In genomic region chr3:117885046-117885445, GRCh38 we compare ENCODE assay signal across 12 cellular contexts.
DNase-seq lines count a peak whose midpoint lies in the region; ATAC-seq and TF ChIP-seq lines count a peak whose summit lies in the region.
"Had no signal": no experiment of that assay in that cellular context is flagged by ENCODE, and none has a peak within 500 bp of the region (broad histone marks: within the 10 kb centered on the region; RNA-seq: fewer than 3 reads in every experiment).

No MANE protein-coding gene starts in this region.

- no peaks in the 10 kb centered on the region for H3K79me2 ChIP-seq in osteoblast (ENCODE audit: insufficient read depth, low read length)

- H4K20me1 ChIP-seq in osteoblast (ENCODE audit: insufficient read depth, low read length): no peaks in the 10 kb centered on the region

- H3K27ac ChIP-seq in osteoblast (ENCODE audit: low read depth, low read length): no peak overlapping the region
- H3K27ac ChIP-seq: SJSA1 had no signal

- no peak overlapping the region for H3K4me3 ChIP-seq in osteoblast (ENCODE audit: insufficient read depth, low read length)
- H3K4me3 ChIP-seq in mucosa of descending colon: no peak overlapping the region
- H3K4me3 ChIP-seq: SJSA1 had no signal

- TF ChIP-seq CTCF in osteoblast (IDR thresholded peaks at IDR 0.05; ENCODE audit: extremely low read depth, low read depth, low read length) (no peak), mucosa of descending colon (IDR thresholded peaks at IDR 0.05) (no peak)

- H3K4me2 ChIP-seq in osteoblast (ENCODE audit: insufficient read depth, low read length): no peak overlapping the region

- DNase-seq in NCI-H1092 treated with DMSO at 0.1 percent for 48 hours (lab: John Stamatoyannopoulos, UW): peak; percentile 51
- DNase-seq in NCI-H1092 (lab: John Stamatoyannopoulos, UW): no peak
- DNase-seq in NOMO-1 (lab: John Stamatoyannopoulos, UW; ENCODE audit: unreplicated experiment in 2 of 2): peak; percentile 29 to 88
- DNase-seq in osteoblast (ENCODE audit: insufficient read length, low spot score, missing footprints): no peak
- DNase-seq in activated CD8-positive, alpha-beta memory T cell treated with anti-CD3 and anti-CD28 coated beads, Interleukin-2, amount 50 U/mL, for 48 hours: no peak
- DNase-seq in mucosa of descending colon: no peak
- DNase-seq in mesenteric fat pad (ENCODE audit: low spot score): no peak
- DNase-seq: activated CD4-positive, alpha-beta T cell treated with anti-CD3 and anti-CD28 coated beads for 48 hours; activated effector memory CD4-positive, alpha-beta T cell treated with Interleukin-2 at 50 U/mL for 16 hours; NCI-H187 had no signal

- no peaks in the 10 kb centered on the region for H3K27me3 ChIP-seq in osteoblast (ENCODE audit: insufficient read depth, low read length)
- H3K27me3 ChIP-seq: SJSA1 had no signal

- no peaks in the 10 kb centered on the region for H3K36me3 ChIP-seq in osteoblast (ENCODE audit: insufficient read depth, low read length)
- no peaks in the 10 kb centered on the region for H3K36me3 ChIP-seq in mucosa of descending colon (ENCODE audit: low read depth)
- H3K36me3 ChIP-seq: SJSA1 had no signal

- peaks cover 2% of the 10 kb centered on the region for H3K4me1 ChIP-seq in osteoblast (ENCODE audit: insufficient read depth, low read length)
- no peaks in the 10 kb centered on the region for H3K4me1 ChIP-seq in mucosa of descending colon (ENCODE audit: low read depth)
- H3K4me1 ChIP-seq: SJSA1 had no signal

- intact Hi-C loops in mucosa of descending colon (cut with DNase I, micrococcal nuclease): no loop called here

- peak; percentile 59 for ATAC-seq in HG03175 (IDR thresholded peaks at IDR 0.05; ENCODE audit: unreplicated experiment)
- no peak for ATAC-seq in mucosa of descending colon

- H3K9me3 ChIP-seq in osteoblast (ENCODE audit: low read depth, low read length): no peaks in the 10 kb centered on the region
- H3K9me3 ChIP-seq in mucosa of descending colon: no peaks in the 10 kb centered on the region
- H3K9me3 ChIP-seq: SJSA1 had no signal

- peak overlapping the region; percentile 49 for H2AFZ ChIP-seq in osteoblast (ENCODE audit: low read length)

Comparison
In these comparisons a context has a peak if more than half of its experiments do, and no peak if none do; other contexts are left out.
1. DNase-seq: peak in NCI-H1092 treated with DMSO at 0.1 percent for 48 hours (single experiment) and NOMO-1 (2 of 2); none in NCI-H1092 (single experiment), osteoblast (single experiment), activated CD8-positive, alpha-beta memory T cell treated with anti-CD3 and anti-CD28 coated beads, Interleukin-2, amount 50 U/mL, for 48 hours (single experiment), mucosa of descending colon (0 of 3) and mesenteric fat pad (single experiment).